Comparison of ENCODE assay signal across 1 cellular context in the genomic region with DNA sequence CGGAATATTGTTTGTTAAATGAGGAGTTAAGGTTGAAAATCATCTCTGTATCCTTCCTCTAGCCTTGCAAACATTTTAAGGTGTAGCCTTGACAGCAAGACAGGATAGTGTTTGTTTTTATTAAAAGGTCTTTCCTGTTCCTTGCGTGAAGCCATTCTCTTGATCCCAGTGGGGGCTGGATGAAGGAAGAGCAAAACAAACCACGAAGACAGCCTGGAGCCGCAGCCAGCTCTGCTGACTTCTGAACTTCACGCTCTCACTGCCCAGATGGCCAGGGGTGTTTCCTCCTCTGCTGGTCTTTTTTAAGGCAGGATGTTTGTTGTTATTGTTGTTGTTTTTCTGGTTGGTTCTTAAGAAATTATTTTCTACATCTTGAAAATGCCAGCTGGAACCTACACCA.
TF ChIP-seq lines count a peak whose summit lies in the region.

No MANE protein-coding gene starts in this region.

TF ChIP-seq in GM23338, 12 proteins besides CTCF, POLR2A, EP300 and RAD21 (continued from another document):
- TF ChIP-seq, protein P1, sequence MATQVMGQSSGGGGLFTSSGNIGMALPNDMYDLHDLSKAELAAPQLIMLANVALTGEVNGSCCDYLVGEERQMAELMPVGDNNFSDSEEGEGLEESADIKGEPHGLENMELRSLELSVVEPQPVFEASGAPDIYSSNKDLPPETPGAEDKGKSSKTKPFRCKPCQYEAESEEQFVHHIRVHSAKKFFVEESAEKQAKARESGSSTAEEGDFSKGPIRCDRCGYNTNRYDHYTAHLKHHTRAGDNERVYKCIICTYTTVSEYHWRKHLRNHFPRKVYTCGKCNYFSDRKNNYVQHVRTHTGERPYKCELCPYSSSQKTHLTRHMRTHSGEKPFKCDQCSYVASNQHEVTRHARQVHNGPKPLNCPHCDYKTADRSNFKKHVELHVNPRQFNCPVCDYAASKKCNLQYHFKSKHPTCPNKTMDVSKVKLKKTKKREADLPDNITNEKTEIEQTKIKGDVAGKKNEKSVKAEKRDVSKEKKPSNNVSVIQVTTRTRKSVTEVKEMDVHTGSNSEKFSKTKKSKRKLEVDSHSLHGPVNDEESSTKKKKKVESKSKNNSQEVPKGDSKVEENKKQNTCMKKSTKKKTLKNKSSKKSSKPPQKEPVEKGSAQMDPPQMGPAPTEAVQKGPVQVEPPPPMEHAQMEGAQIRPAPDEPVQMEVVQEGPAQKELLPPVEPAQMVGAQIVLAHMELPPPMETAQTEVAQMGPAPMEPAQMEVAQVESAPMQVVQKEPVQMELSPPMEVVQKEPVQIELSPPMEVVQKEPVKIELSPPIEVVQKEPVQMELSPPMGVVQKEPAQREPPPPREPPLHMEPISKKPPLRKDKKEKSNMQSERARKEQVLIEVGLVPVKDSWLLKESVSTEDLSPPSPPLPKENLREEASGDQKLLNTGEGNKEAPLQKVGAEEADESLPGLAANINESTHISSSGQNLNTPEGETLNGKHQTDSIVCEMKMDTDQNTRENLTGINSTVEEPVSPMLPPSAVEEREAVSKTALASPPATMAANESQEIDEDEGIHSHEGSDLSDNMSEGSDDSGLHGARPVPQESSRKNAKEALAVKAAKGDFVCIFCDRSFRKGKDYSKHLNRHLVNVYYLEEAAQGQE (IDR thresholded peaks at IDR 0.05; ENCODE audit: unreplicated experiment), result no peak
- no peak for TF ChIP-seq POLR2AphosphoS5 (IDR thresholded peaks at IDR 0.05; ENCODE audit: low read depth)
- TF ChIP-seq, protein P2, sequence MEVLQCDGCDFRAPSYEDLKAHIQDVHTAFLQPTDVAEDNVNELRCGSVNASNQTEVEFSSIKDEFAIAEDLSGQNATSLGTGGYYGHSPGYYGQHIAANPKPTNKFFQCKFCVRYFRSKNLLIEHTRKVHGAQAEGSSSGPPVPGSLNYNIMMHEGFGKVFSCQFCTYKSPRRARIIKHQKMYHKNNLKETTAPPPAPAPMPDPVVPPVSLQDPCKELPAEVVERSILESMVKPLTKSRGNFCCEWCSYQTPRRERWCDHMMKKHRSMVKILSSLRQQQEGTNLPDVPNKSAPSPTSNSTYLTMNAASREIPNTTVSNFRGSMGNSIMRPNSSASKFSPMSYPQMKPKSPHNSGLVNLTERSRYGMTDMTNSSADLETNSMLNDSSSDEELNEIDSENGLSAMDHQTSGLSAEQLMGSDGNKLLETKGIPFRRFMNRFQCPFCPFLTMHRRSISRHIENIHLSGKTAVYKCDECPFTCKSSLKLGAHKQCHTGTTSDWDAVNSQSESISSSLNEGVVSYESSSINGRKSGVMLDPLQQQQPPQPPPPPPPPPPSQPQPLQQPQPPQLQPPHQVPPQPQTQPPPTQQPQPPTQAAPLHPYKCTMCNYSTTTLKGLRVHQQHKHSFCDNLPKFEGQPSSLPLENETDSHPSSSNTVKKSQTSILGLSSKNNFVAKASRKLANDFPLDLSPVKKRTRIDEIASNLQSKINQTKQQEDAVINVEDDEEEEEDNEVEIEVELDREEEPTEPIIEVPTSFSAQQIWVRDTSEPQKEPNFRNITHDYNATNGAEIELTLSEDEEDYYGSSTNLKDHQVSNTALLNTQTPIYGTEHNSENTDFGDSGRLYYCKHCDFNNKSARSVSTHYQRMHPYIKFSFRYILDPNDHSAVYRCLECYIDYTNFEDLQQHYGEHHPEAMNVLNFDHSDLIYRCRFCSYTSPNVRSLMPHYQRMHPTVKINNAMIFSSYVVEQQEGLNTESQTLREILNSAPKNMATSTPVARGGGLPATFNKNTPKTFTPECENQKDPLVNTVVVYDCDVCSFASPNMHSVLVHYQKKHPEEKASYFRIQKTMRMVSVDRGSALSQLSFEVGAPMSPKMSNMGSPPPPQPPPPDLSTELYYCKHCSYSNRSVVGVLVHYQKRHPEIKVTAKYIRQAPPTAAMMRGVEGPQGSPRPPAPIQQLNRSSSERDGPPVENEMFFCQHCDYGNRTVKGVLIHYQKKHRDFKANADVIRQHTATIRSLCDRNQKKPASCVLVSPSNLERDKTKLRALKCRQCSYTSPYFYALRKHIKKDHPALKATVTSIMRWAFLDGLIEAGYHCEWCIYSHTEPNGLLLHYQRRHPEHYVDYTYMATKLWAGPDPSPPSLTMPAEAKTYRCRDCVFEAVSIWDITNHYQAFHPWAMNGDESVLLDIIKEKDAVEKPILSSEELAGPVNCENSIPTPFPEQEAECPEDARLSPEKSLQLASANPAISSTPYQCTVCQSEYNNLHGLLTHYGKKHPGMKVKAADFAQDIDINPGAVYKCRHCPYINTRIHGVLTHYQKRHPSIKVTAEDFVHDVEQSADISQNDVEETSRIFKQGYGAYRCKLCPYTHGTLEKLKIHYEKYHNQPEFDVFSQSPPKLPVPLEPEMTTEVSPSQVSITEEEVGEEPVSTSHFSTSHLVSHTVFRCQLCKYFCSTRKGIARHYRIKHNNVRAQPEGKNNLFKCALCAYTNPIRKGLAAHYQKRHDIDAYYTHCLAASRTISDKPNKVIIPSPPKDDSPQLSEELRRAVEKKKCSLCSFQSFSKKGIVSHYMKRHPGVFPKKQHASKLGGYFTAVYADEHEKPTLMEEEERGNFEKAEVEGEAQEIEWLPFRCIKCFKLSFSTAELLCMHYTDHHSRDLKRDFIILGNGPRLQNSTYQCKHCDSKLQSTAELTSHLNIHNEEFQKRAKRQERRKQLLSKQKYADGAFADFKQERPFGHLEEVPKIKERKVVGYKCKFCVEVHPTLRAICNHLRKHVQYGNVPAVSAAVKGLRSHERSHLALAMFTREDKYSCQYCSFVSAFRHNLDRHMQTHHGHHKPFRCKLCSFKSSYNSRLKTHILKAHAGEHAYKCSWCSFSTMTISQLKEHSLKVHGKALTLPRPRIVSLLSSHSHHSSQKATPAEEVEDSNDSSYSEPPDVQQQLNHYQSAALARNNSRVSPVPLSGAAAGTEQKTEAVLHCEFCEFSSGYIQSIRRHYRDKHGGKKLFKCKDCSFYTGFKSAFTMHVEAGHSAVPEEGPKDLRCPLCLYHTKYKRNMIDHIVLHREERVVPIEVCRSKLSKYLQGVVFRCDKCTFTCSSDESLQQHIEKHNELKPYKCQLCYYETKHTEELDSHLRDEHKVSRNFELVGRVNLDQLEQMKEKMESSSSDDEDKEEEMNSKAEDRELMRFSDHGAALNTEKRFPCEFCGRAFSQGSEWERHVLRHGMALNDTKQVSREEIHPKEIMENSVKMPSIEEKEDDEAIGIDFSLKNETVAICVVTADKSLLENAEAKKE (CRISPR knock-in tag; IDR thresholded peaks at IDR 0.05), result no peak
